10 cellular contexts compared by ENCODE assay signal in genomic region chr15:79329186-79329611, GRCh38. TPM values are rescaled to one million over a fixed set of nuclear protein-coding genes. Genes with fewer than 3 reads are reported as not detected.
DNase-seq lines count a peak whose midpoint lies in the region; FAIRE-seq and TF ChIP-seq lines count a peak whose summit lies in the region.
"Had no signal": no experiment of that assay in that cellular context is flagged by ENCODE, and none has a peak within 500 bp of the region (broad histone marks: within the 10 kb centered on the region; RNA-seq: fewer than 3 reads in every experiment).

No MANE protein-coding gene starts in this region.

- no peaks in the 10 kb centered on the region for H3K79me2 ChIP-seq in H1 (ENCODE audit: control insufficient read depth in 1 of 2, insufficient read depth in 2 of 2, low read length in 2 of 2)
- H3K79me2 ChIP-seq: parathyroid adenoma had no signal

- no peaks in the 10 kb centered on the region for H3K9me3 ChIP-seq in H1 (ENCODE audit: insufficient read depth in 2 of 2, low read depth in 1 of 2, low read length in 1 of 2)

- H3K4me2 ChIP-seq in H1 (ENCODE audit: insufficient read depth in 1 of 2, low read depth in 2 of 2, low read length in 2 of 2), result no peak overlapping the region

- no peak overlapping the region for H4K5ac ChIP-seq in H1 (ENCODE audit: insufficient read length, low read depth, low read length)

- H3K4ac ChIP-seq in H1 (replicated peaks; ENCODE audit: insufficient read length, low read depth, low read length), result no peak overlapping the region

- no peak overlapping the region for H3K56ac ChIP-seq in H1 (replicated peaks; ENCODE audit: insufficient read length, low read depth, low read length)

- no peak overlapping the region for H3K14ac ChIP-seq in H1 (ENCODE audit: insufficient read length)

- H3K36me3 ChIP-seq in H1 (ENCODE audit: control insufficient read depth in 2 of 4, insufficient read depth in 4 of 4, low read length in 3 of 4), result 0 out of 8 replicates have a peak, but pooled peaks cover 0 to 4% (median 2%) of the 10 kb centered on the region in 4 experiments

- H3K23me2 ChIP-seq in H1 (ENCODE audit: low read depth, low read length), result no peaks in the 10 kb centered on the region

- TF ChIP-seq CTCF in H1 (IDR thresholded peaks at IDR 0.05; ENCODE audit: control extremely low read depth in 1 of 3, insufficient read depth in 1 of 3, low read depth in 1 of 3, low read length in 3 of 3) (no peak), osteocyte (IDR thresholded peaks at IDR 0.05) (no peak)

- peaks cover 0 to 3% (median 0%) of the 10 kb centered on the region in 4 experiments; a peak in 1 of 7 replicates for H3K4me1 ChIP-seq in H1 (replicated peaks in 1 of 4; ENCODE audit: control insufficient read depth in 3 of 4, insufficient read depth in 4 of 4, low read length in 3 of 4)
- H3K4me1 ChIP-seq: parathyroid adenoma had no signal

- 93% methylated on average over 2 of the region's 2 CpGs; no CpG with 5 or more reads in 1 of the 2 experiments for WGBS in H1 (ENCODE audit: extremely low coverage in 1 of 2, insufficient coverage in 1 of 2, insufficient read length in 1 of 2, insufficient replicate concordance in 2 of 2, low coverage in 1 of 2, low lambda C conversion rate in 2 of 2, missing lambda C conversion rate in 1 of 2), 2 experiments

- H3K4me3 ChIP-seq in H1 (ENCODE audit: extremely low read depth in 1 of 4, insufficient read depth in 2 of 4, low read depth in 3 of 4, low read length in 4 of 4), result no peak overlapping the region
- H3K4me3 ChIP-seq: heart right ventricle had no signal

- CTCF ChIA-PET in H1 (lab: Charles Lee; ENCODE audit: partially characterized antibody), result interaction anchor here (0.5 to 2.4 kb wide), 5 partner anchors 8 to 267 kb away, joined by 3 to 6 read pairs (median 5); no protein-coding TSS in a partner anchor

- H4K8ac ChIP-seq in H1 (ENCODE audit: extremely low read depth, insufficient read depth, low read length), result no peak overlapping the region

- DNase-seq in GM04504 (ENCODE audit: low read depth), result peak; percentile 13
- peak; percentile 4 for DNase-seq in NCI-H226
- DNase-seq in H1 (ENCODE audit: low read depth in 1 of 2, low spot score in 2 of 2), result no peak
- no peak for DNase-seq in osteocyte (ENCODE audit: extremely low spot score, unreplicated experiment)
- DNase-seq in caudate nucleus (lab: John Stamatoyannopoulos, UW), result no peak
- no peak for DNase-seq in NK-92 treated with Interleukin-12 subunit alpha and Interleukin-12 subunit beta, amount 100 ng/mL, for 24 hours (lab: John Stamatoyannopoulos, UW)
- no peak for DNase-seq in NCI-H1417 treated with DMSO at 0.1 percent for 48 hours (lab: John Stamatoyannopoulos, UW)
- DNase-seq: activated naive CD4-positive, alpha-beta T cell treated with anti-CD3 and anti-CD28 coated beads, Interleukin-2, amount 10 ng/mL, durations not matched to agents 7 days and 5 days; heart right ventricle had no signal

- no peaks in the 10 kb centered on the region for H3K79me1 ChIP-seq in H1 (ENCODE audit: low read depth, low read length)

- TF ChIP-seq EP300 in H1 (IDR thresholded peaks at IDR 0.05; ENCODE audit: borderline replicate concordance in 1 of 2, low read depth in 2 of 2, low read length in 2 of 2), result no peak

- no peak overlapping the region for H3K4me3 Mint-ChIP-seq in osteocyte (ENCODE audit: unreplicated experiment)
- H3K4me3 Mint-ChIP-seq: activated naive CD4-positive, alpha-beta T cell treated with anti-CD3 and anti-CD28 coated beads, Interleukin-2, amount 10 ng/mL, durations not matched to agents 7 days and 5 days had no signal

- H2BK12ac ChIP-seq in H1 (ENCODE audit: low read depth, low read length), result no peak overlapping the region

- no peak overlapping the region for H3K9ac ChIP-seq in H1 (replicated peaks in 1 of 4; ENCODE audit: extremely low read depth in 1 of 4, low read depth in 3 of 4, low read length in 3 of 4)
- H3K9ac ChIP-seq: parathyroid adenoma had no signal

- H3K9me3 Mint-ChIP-seq in osteocyte (ENCODE audit: unreplicated experiment), result no peaks in the 10 kb centered on the region
- H3K9me3 Mint-ChIP-seq: activated naive CD4-positive, alpha-beta T cell treated with anti-CD3 and anti-CD28 coated beads, Interleukin-2, amount 10 ng/mL, durations not matched to agents 7 days and 5 days had no signal

- no peak overlapping the region for H2BK5ac ChIP-seq in H1 (ENCODE audit: low read depth, low read length)

- no peak overlapping the region for H2BK20ac ChIP-seq in H1 (ENCODE audit: low read length)

- POLR2A ChIA-PET in H1 (lab: Charles Lee; ENCODE audit: partially characterized antibody), result interaction anchor here (0.9 kb wide), 1 partner anchor 19 kb away, joined by 3 read pairs; no protein-coding TSS in a partner anchor

- H3K36me3 Mint-ChIP-seq in osteocyte (ENCODE audit: unreplicated experiment), result peaks cover 16% of the 10 kb centered on the region

- no peaks in the 10 kb centered on the region for H3K27me3 Mint-ChIP-seq in osteocyte (ENCODE audit: unreplicated experiment)
- H3K27me3 Mint-ChIP-seq: activated naive CD4-positive, alpha-beta T cell treated with anti-CD3 and anti-CD28 coated beads, Interleukin-2, amount 10 ng/mL, durations not matched to agents 7 days and 5 days had no signal

- no peak overlapping the region for H2AK5ac ChIP-seq in H1 (ENCODE audit: low read depth, low read length)

- H3K27ac ChIP-seq in H1 (ENCODE audit: low read depth, low read length), result no peak overlapping the region
- no peak overlapping the region for H3K27ac ChIP-seq in caudate nucleus (ENCODE audit: low read depth, low read length)
- H3K27ac ChIP-seq: heart right ventricle, parathyroid adenoma had no signal

- no peak for FAIRE-seq in H1 (lab: Jason Lieb, UNC)

- TF ChIP-seq RAD21 in H1 (IDR thresholded peaks at IDR 0.05 in 1 of 2, conservative IDR thresholded peaks at IDR 0.05 in 1 of 2; ENCODE audit: low read depth in 2 of 2, low read length in 2 of 2), result no peak

- no peak for TF ChIP-seq POLR2A in H1 (IDR thresholded peaks at IDR 0.05; ENCODE audit: control extremely low read depth in 1 of 2, low read depth in 2 of 2, low read length in 2 of 2)

- no peak overlapping the region for H2BK120ac ChIP-seq in H1 (replicated peaks; ENCODE audit: low read depth, low read length)

- no peaks in the 10 kb centered on the region for H3K27me3 ChIP-seq in H1 (replicated peaks in 1 of 4; ENCODE audit: control insufficient read depth in 3 of 4, extremely low read depth in 1 of 4, insufficient read depth in 3 of 4, low read length in 3 of 4)
- H3K27me3 ChIP-seq: heart right ventricle had no signal

- no peak overlapping the region for H2AFZ ChIP-seq in H1 (ENCODE audit: low read length)
- H2AFZ ChIP-seq: parathyroid adenoma had no signal

- no peaks in the 10 kb centered on the region for H4K20me1 ChIP-seq in H1 (replicated peaks in 1 of 2; ENCODE audit: control insufficient read depth in 1 of 2, insufficient read depth in 2 of 2, low read length in 2 of 2)

- no peak overlapping the region for H4K91ac ChIP-seq in H1 (replicated peaks; ENCODE audit: insufficient read length, low read length)

- no peak overlapping the region for H3K23ac ChIP-seq in H1 (ENCODE audit: insufficient read length)

- no peak overlapping the region for H3K18ac ChIP-seq in H1 (ENCODE audit: extremely low read depth, low read length)

- H2BK15ac ChIP-seq in H1 (ENCODE audit: low read length), result no peak overlapping the region

- peak overlapping the region; percentile 73 for H3K27ac Mint-ChIP-seq in osteocyte (ENCODE audit: unreplicated experiment)
- H3K27ac Mint-ChIP-seq: activated naive CD4-positive, alpha-beta T cell treated with anti-CD3 and anti-CD28 coated beads, Interleukin-2, amount 10 ng/mL, durations not matched to agents 7 days and 5 days had no signal

- H3K4me1 Mint-ChIP-seq in osteocyte (ENCODE audit: unreplicated experiment), result peaks cover 19% of the 10 kb centered on the region
- H3K4me1 Mint-ChIP-seq: activated naive CD4-positive, alpha-beta T cell treated with anti-CD3 and anti-CD28 coated beads, Interleukin-2, amount 10 ng/mL, durations not matched to agents 7 days and 5 days had no signal

TF ChIP-seq in H1, 55 proteins besides CTCF, POLR2A, EP300 and RAD21:
- TF ChIP-seq POU5F1 (IDR thresholded peaks at IDR 0.05; ENCODE audit: low read depth, low read length) (no peak), MAFK (IDR thresholded peaks at IDR 0.05; ENCODE audit: low read depth, low read length) (0 out of 2 replicates have a peak, but pooled peaks have one; percentile 31)
TF ChIP-seq in H1: peak in this region for 1.

RNA-seq across cellular contexts. Expression of gene TMED3, which starts 18.3 kb away (rescaled TPM):
- total RNA-seq in H1 (2021; fragmentation: NEBNext Ultra II Directional; extraction: Animal tissue kit (Norgen Biotek cat#: 25700)), result 50.2 and 51.6 TPM in 2 replicates
- polyA plus RNA-seq in H1 (2011; rRNA removed), result 109 and 110 TPM in 2 replicates
- 97.1 TPM for polyA plus RNA-seq in H1 (2011; cell fraction: cytosol; rRNA removed)
- polyA plus RNA-seq in H1 (2011; cell fraction: nucleus; rRNA removed), result 67.0 TPM
- 51.8 to 68.7 TPM (median 63.2 TPM) in 4 replicates for polyA plus RNA-seq in H1 (2012, experiment 1 of 2)
- 99.1 TPM for polyA plus RNA-seq in H1 (2012, experiment 2 of 2)
- 46.2 TPM for polyA plus RNA-seq in H1 (2013, experiment 1 of 2)
- 55.9 TPM for polyA plus RNA-seq in H1 (2013, experiment 2 of 2)
- 60.0 and 63.1 TPM in 2 replicates for polyA minus RNA-seq in H1 (2011; rRNA and poly(A)+ RNA removed)
- polyA minus RNA-seq in H1 (2011; cell fraction: cytosol; rRNA and poly(A)+ RNA removed), result 33.5 TPM
- 38.9 TPM for polyA minus RNA-seq in H1 (2011; cell fraction: nucleus; rRNA and poly(A)+ RNA removed)
- total RNA-seq in osteocyte, result 102 and 120 TPM in 2 replicates

RNA-seq across cellular contexts. Expression of gene ANKRD34C, which starts 46.7 kb away (rescaled TPM):
- not detected in 2 replicates for total RNA-seq in H1 (2021; fragmentation: NEBNext Ultra II Directional; extraction: Animal tissue kit (Norgen Biotek cat#: 25700))
- polyA plus RNA-seq in H1 (2011; rRNA removed), result 0.02 TPM in 1 of 2 replicates, not detected in the other
- not detected for polyA plus RNA-seq in H1 (2011; cell fraction: cytosol; rRNA removed)
- polyA plus RNA-seq in H1 (2011; cell fraction: nucleus; rRNA removed), result not detected
- not detected in 4 replicates for polyA plus RNA-seq in H1 (2012, experiment 1 of 2)
- not detected for polyA plus RNA-seq in H1 (2012, experiment 2 of 2)
- polyA plus RNA-seq in H1 (2013, experiment 1 of 2), result not detected
- polyA plus RNA-seq in H1 (2013, experiment 2 of 2), result 0.02 TPM
- not detected in 2 replicates for polyA minus RNA-seq in H1 (2011; rRNA and poly(A)+ RNA removed)
- polyA minus RNA-seq in H1 (2011; cell fraction: cytosol; rRNA and poly(A)+ RNA removed), result not detected
- not detected for polyA minus RNA-seq in H1 (2011; cell fraction: nucleus; rRNA and poly(A)+ RNA removed)
- 0.08 TPM in 1 of 2 replicates, not detected in the other for total RNA-seq in osteocyte

Comparison
In these comparisons a context has a peak if more than half of its experiments do, and no peak if none do; other contexts are left out.
1. DNase-seq: peak in GM04504 (single experiment) and NCI-H226 (single experiment); none in H1 (0 of 2), osteocyte (single experiment), caudate nucleus (0 of 61), NK-92 treated with Interleukin-12 subunit alpha and Interleukin-12 subunit beta, amount 100 ng/mL, for 24 hours (single experiment) and NCI-H1417 treated with DMSO at 0.1 percent for 48 hours (single experiment).